30 cellular contexts compared by ENCODE assay signal in the genomic region with DNA sequence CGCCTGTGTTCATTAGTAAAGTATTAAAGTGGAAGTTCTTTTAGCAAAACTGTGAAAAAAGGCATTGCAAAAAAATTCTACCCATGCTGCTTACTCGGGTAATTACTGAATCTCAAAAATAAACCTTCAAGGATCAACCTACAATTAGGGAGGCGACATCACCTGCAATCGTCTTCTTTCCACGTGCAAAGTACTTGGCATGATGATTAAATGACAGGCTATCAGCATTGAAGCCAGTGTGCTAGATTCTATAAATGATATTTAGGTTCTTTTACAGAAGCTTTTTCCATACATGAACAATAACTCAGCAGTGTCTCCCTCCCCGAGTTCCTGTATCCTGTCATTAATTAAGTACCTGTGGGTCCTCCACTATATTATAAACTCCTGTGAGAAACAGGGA.
"Had no signal": no experiment of that assay in that cellular context is flagged by ENCODE, and none has a peak within 500 bp of the region (broad histone marks: within the 10 kb centered on the region; RNA-seq: fewer than 3 reads in every experiment).

No MANE protein-coding gene starts in this region.

- H3K4me3 ChIP-seq: coronary artery, dorsolateral prefrontal cortex, gastrocnemius medialis, heart left ventricle had no signal

- H3K27ac ChIP-seq: brain microvascular endothelial cell, coronary artery, foreskin keratinocyte, gastrocnemius medialis, heart left ventricle had no signal

- H3K27me3 ChIP-seq: brain microvascular endothelial cell, dorsolateral prefrontal cortex, foreskin keratinocyte, gastrocnemius medialis, heart left ventricle had no signal

- ATAC-seq: activated T-cell treated with anti-CD3 and anti-CD28 coated beads, Interleukin-2, amount 50 U/mL, for 72 hours; esophagus mucosa; foreskin keratinocyte; gastrocnemius medialis; heart left ventricle had no signal

- H3K27me3 Mint-ChIP-seq: activated CD4-positive, alpha-beta memory T cell treated with anti-CD3 and anti-CD28 coated beads, Interleukin-2, amount 10 ng/mL, durations not matched to agents 7 days and 5 days; activated CD4-positive, alpha-beta T cell treated with anti-CD3 and anti-CD28 coated beads, Interleukin-2, amount 10 ng/mL, durations not matched to agents 7 days and 5 days; activated naive CD4-positive, alpha-beta T cell treated with anti-CD3 and anti-CD28 coated beads, Interleukin-2, amount 10 ng/mL, durations not matched to agents 7 days and 5 days; activated naive CD8-positive, alpha-beta T cell; activated T-cell treated with anti-CD3 and anti-CD28 coated beads, Interleukin-2, amount 50 U/mL, for 24 hours; central memory CD8-positive, alpha-beta T cell; dendritic cell treated with granulocyte-macrophage colony-stimulating factor and Interleukin-4, amounts not matched to agents 40 ng/mL and 50 ng/mL, for 4 days had no signal

- H3K27ac Mint-ChIP-seq: activated CD4-positive, alpha-beta memory T cell treated with anti-CD3 and anti-CD28 coated beads, Interleukin-2, amount 10 ng/mL, durations not matched to agents 7 days and 5 days; activated CD4-positive, alpha-beta T cell treated with anti-CD3 and anti-CD28 coated beads, Interleukin-2, amount 10 ng/mL, durations not matched to agents 7 days and 5 days; activated naive CD4-positive, alpha-beta T cell treated with anti-CD3 and anti-CD28 coated beads, Interleukin-2, amount 10 ng/mL, durations not matched to agents 7 days and 5 days; activated T-cell treated with anti-CD3 and anti-CD28 coated beads, Interleukin-2, amount 50 U/mL, for 24 hours; activated T-cell treated with anti-CD3 and anti-CD28 coated beads, Interleukin-2, amount 50 U/mL, for 72 hours; dendritic cell treated with granulocyte-macrophage colony-stimulating factor and Interleukin-4, amounts not matched to agents 40 ng/mL and 50 ng/mL, for 4 days; endodermal cell had no signal

- H3K9me3 ChIP-seq: gastrocnemius medialis had no signal

- FAIRE-seq: astrocyte, bronchial epithelial cell had no signal

- H3K36me3 ChIP-seq: brain microvascular endothelial cell, gastrocnemius medialis had no signal

- H3K4me1 Mint-ChIP-seq: activated CD4-positive, alpha-beta memory T cell treated with anti-CD3 and anti-CD28 coated beads, Interleukin-2, amount 10 ng/mL, durations not matched to agents 7 days and 5 days had no signal

- H3K9me3 Mint-ChIP-seq: activated T-cell treated with anti-CD3 and anti-CD28 coated beads, Interleukin-2, amount 50 U/mL, for 72 hours; central memory CD8-positive, alpha-beta T cell; dendritic cell treated with granulocyte-macrophage colony-stimulating factor and Interleukin-4, amounts not matched to agents 40 ng/mL and 50 ng/mL, for 4 days had no signal

- H3K4me3 Mint-ChIP-seq: activated CD4-positive, alpha-beta memory T cell treated with anti-CD3 and anti-CD28 coated beads, Interleukin-2, amount 10 ng/mL, durations not matched to agents 7 days and 5 days; activated CD4-positive, alpha-beta T cell treated with anti-CD3 and anti-CD28 coated beads, Interleukin-2, amount 10 ng/mL, durations not matched to agents 7 days and 5 days; activated naive CD4-positive, alpha-beta T cell treated with anti-CD3 and anti-CD28 coated beads, Interleukin-2, amount 10 ng/mL, durations not matched to agents 7 days and 5 days; activated naive CD8-positive, alpha-beta T cell; activated T-cell treated with anti-CD3 and anti-CD28 coated beads, Interleukin-2, amount 50 U/mL, for 24 hours; activated T-cell treated with anti-CD3 and anti-CD28 coated beads, Interleukin-2, amount 50 U/mL, for 72 hours; central memory CD8-positive, alpha-beta T cell; dendritic cell treated with granulocyte-macrophage colony-stimulating factor and Interleukin-4, amounts not matched to agents 40 ng/mL and 50 ng/mL, for 4 days; endodermal cell had no signal

- DNase-seq: activated CD4-positive, alpha-beta memory T cell treated with anti-CD3 and anti-CD28 coated beads, Interleukin-2, amount 10 ng/mL, durations not matched to agents 7 days and 5 days; activated CD4-positive, alpha-beta T cell treated with anti-CD3 and anti-CD28 coated beads for 1 hour; activated CD4-positive, alpha-beta T cell treated with anti-CD3 and anti-CD28 coated beads for 4 hours; activated CD4-positive, alpha-beta T cell treated with anti-CD3 and anti-CD28 coated beads, Interleukin-2, amount 10 ng/mL, durations not matched to agents 7 days and 5 days; activated CD4-positive, alpha-beta T cell treated with anti-CD3 and anti-CD28 coated beads, Interleukin-2, amount 50 U/mL, for 4 hours; activated CD8-positive, alpha-beta memory T cell treated with anti-CD3 and anti-CD28 coated beads, Interleukin-2, amount 50 U/mL, for 48 hours; activated gamma-delta T cell; activated naive CD4-positive, alpha-beta T cell; activated naive CD4-positive, alpha-beta T cell treated with anti-CD3 and anti-CD28 coated beads, Interleukin-2, amount 10 ng/mL, durations not matched to agents 7 days and 5 days; activated T-cell treated with anti-CD3 and anti-CD28 coated beads for 4 hours; activated T-cell treated with anti-CD3 and anti-CD28 coated beads, Interleukin-2, amount 50 U/mL, for 24 hours; activated T-cell treated with anti-CD3 and anti-CD28 coated beads, Interleukin-2, amount 50 U/mL, for 72 hours; amniotic stem cell; anterior cingulate cortex; brain microvascular endothelial cell; dorsolateral prefrontal cortex; effector memory CD4-positive, alpha-beta T cell; endodermal cell; foreskin keratinocyte; gastrocnemius medialis; glutamatergic neuron; heart left ventricle; T-helper 2 cell had no signal
